Comparison of ENCODE assay signal across 1 cellular context in genomic region chr14:93464271-93464670, GRCh38.
TF ChIP-seq lines count a peak whose summit lies in the region.

No MANE protein-coding gene starts in this region.

TF ChIP-seq in K562, 482 proteins besides CTCF, POLR2A, EP300 and RAD21 (continued from another document):
- TF ChIP-seq PTBP1 (IDR thresholded peaks at IDR 0.05; ENCODE audit: low read depth, low read length) (no peak), ZNF41 (CRISPR knock-in tag; conservative IDR thresholded peaks at IDR 0.05) (no peak), ZNF239 (CRISPR knock-in tag; IDR thresholded peaks at IDR 0.05) (no peak), HMG20A (CRISPR knock-in tag; conservative IDR thresholded peaks at IDR 0.05) (no peak), ZNF12 (CRISPR knock-in tag; IDR thresholded peaks at IDR 0.05) (no peak), TEAD4 (IDR thresholded peaks at IDR 0.05; ENCODE audit: low read length) (peak; percentile 75), TEAD4 (CRISPR knock-in tag; IDR thresholded peaks at IDR 0.05; ENCODE audit: borderline replicate concordance) (no peak), DDX20 (tag; IDR thresholded peaks at IDR 0.05; ENCODE audit: low read depth) (no peak), PRDM10 (IDR thresholded peaks at IDR 0.05; ENCODE audit: partially characterized antibody) (no peak), CEBPB (tag; IDR thresholded peaks at IDR 0.05) (peak; percentile 32; the same call in 1 of the 2 replicates), POLR3G (IDR thresholded peaks at IDR 0.05; ENCODE audit: extremely low read depth, insufficient read length, insufficient replicate concordance) (no peak), BMI1 (IDR thresholded peaks at IDR 0.05; ENCODE audit: low read length) (no peak), RERE (CRISPR knock-in tag; IDR thresholded peaks at IDR 0.05; ENCODE audit: borderline replicate concordance) (no peak), ETV5 (CRISPR knock-in tag; IDR thresholded peaks at IDR 0.05; ENCODE audit: low read depth) (no peak), FOXK2 (conservative IDR thresholded peaks at IDR 0.05 in 1 of 2, IDR thresholded peaks at IDR 0.05 in 1 of 2; ENCODE audit: low read depth in 2 of 2) (no peak), ZNF134 (CRISPR knock-in tag; conservative IDR thresholded peaks at IDR 0.05) (no peak), DACH1 (IDR thresholded peaks at IDR 0.05; ENCODE audit: partially characterized antibody) (no peak), TAL1 (IDR thresholded peaks at IDR 0.05) (peak; percentile 57), SP2 (IDR thresholded peaks at IDR 0.05; ENCODE audit: extremely low read depth, low read depth, low read length, poor library complexity, severe bottlenecking) (no peak), ZFX (CRISPR knock-in tag; IDR thresholded peaks at IDR 0.05) (no peak), NFATC3 (IDR thresholded peaks at IDR 0.05) (no peak), PCBP2 (IDR thresholded peaks at IDR 0.05; ENCODE audit: low read depth, low read length, poor library complexity, severe bottlenecking) (no peak), MYC (IDR thresholded peaks at IDR 0.05; ENCODE audit: low read depth, low read length) (no peak), MYC (CRISPR knock-in tag; IDR thresholded peaks at IDR 0.05; ENCODE audit: borderline replicate concordance, low read depth) (no peak), KAT8 (IDR thresholded peaks at IDR 0.05; ENCODE audit: low read depth) (no peak), LARP7 (IDR thresholded peaks at IDR 0.05) (no peak), YY1 (IDR thresholded peaks at IDR 0.05; ENCODE audit: borderline replicate concordance in 1 of 3, control insufficient read depth in 1 of 3, extremely low read depth in 1 of 3, insufficient read depth in 3 of 3, insufficient read length in 1 of 3, insufficient replicate concordance in 2 of 3, low read depth in 1 of 3, low read length in 2 of 3) (no peak), SMAD1 (IDR thresholded peaks at IDR 0.05; ENCODE audit: low read depth, low read length, partially characterized antibody) (no peak), LEF1 (IDR thresholded peaks at IDR 0.05) (0 out of 2 replicates have a peak, but pooled peaks have one; percentile 43), BHLHE40 (IDR thresholded peaks at IDR 0.05; ENCODE audit: low read length) (peak; percentile 15; the same call in 1 of the 2 replicates), ZNF184 (CRISPR knock-in tag; IDR thresholded peaks at IDR 0.05) (no peak), ZNF316 (IDR thresholded peaks at IDR 0.05) (no peak), L3MBTL2 (IDR thresholded peaks at IDR 0.05) (peak; percentile 88), DMBX1 (CRISPR knock-in tag; IDR thresholded peaks at IDR 0.05; ENCODE audit: borderline replicate concordance) (no peak), BDP1 (IDR thresholded peaks at IDR 0.05; ENCODE audit: insufficient read depth, insufficient read length) (no peak), FIP1L1 (IDR thresholded peaks at IDR 0.05; ENCODE audit: low read depth, low read length, poor library complexity, severe bottlenecking) (no peak), SIRT6 (IDR thresholded peaks at IDR 0.05; ENCODE audit: low read depth, low read length) (no peak), MCM5 (IDR thresholded peaks at IDR 0.05; ENCODE audit: low read depth) (no peak), BRF1 (IDR thresholded peaks at IDR 0.05; ENCODE audit: borderline replicate concordance, extremely low read depth, insufficient read length) (no peak), RBM39 (optimal IDR thresholded peaks at IDR 0.05; ENCODE audit: low read depth, low read length) (no peak)
- TF ChIP-seq, protein P1, sequence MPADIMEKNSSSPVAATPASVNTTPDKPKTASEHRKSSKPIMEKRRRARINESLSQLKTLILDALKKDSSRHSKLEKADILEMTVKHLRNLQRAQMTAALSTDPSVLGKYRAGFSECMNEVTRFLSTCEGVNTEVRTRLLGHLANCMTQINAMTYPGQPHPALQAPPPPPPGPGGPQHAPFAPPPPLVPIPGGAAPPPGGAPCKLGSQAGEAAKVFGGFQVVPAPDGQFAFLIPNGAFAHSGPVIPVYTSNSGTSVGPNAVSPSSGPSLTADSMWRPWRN (IDR thresholded peaks at IDR 0.05; ENCODE audit: low read depth) = 0 out of 2 replicates have a peak, but pooled peaks have one; percentile 41
- TF ChIP-seq, protein P2, sequence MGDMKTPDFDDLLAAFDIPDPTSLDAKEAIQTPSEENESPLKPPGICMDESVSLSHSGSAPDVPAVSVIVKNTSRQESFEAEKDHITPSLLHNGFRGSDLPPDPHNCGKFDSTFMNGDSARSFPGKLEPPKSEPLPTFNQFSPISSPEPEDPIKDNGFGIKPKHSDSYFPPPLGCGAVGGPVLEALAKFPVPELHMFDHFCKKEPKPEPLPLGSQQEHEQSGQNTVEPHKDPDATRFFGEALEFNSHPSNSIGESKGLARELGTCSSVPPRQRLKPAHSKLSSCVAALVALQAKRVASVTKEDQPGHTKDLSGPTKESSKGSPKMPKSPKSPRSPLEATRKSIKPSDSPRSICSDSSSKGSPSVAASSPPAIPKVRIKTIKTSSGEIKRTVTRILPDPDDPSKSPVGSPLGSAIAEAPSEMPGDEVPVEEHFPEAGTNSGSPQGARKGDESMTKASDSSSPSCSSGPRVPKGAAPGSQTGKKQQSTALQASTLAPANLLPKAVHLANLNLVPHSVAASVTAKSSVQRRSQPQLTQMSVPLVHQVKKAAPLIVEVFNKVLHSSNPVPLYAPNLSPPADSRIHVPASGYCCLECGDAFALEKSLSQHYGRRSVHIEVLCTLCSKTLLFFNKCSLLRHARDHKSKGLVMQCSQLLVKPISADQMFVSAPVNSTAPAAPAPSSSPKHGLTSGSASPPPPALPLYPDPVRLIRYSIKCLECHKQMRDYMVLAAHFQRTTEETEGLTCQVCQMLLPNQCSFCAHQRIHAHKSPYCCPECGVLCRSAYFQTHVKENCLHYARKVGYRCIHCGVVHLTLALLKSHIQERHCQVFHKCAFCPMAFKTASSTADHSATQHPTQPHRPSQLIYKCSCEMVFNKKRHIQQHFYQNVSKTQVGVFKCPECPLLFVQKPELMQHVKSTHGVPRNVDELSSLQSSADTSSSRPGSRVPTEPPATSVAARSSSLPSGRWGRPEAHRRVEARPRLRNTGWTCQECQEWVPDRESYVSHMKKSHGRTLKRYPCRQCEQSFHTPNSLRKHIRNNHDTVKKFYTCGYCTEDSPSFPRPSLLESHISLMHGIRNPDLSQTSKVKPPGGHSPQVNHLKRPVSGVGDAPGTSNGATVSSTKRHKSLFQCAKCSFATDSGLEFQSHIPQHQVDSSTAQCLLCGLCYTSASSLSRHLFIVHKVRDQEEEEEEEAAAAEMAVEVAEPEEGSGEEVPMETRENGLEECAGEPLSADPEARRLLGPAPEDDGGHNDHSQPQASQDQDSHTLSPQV (IDR thresholded peaks at IDR 0.05) = no peak
